19 cellular contexts compared by ENCODE assay signal in genomic region chr12:95661360-95661759, GRCh38.
"Had no signal": no experiment of that assay in that cellular context is flagged by ENCODE, and none has a peak within 500 bp of the region (broad histone marks: within the 10 kb centered on the region; RNA-seq: fewer than 3 reads in every experiment).

No MANE protein-coding gene starts in this region.

- H3K27ac ChIP-seq: esophagus squamous epithelium, neutrophil, sigmoid colon, skin epidermis, suprapubic skin, thyroid gland had no signal

- H3K4me1 ChIP-seq: sigmoid colon, suprapubic skin, thyroid gland had no signal

- FAIRE-seq: colon, kidney, urothelium cell line had no signal

- H3K27me3 ChIP-seq: esophagus squamous epithelium, sigmoid colon, suprapubic skin, thyroid gland had no signal

- H3K4me3 ChIP-seq: esophagus squamous epithelium, mucosa of descending colon, sigmoid colon, skin epidermis, suprapubic skin, thyroid gland had no signal

- DNase-seq: dermis blood vessel endothelial cell; esophagus squamous epithelium; foreskin fibroblast; immature natural killer cell; kidney; left cardiac atrium; left ventricle myocardium superior; mucosa of descending colon; naive thymus-derived CD8-positive, alpha-beta T cell; posterior cingulate gyrus; sigmoid colon; stimulated activated CD4-positive, alpha-beta T cell treated with anti-CD3 and anti-CD28 coated beads, Interleukin-12 subunit alpha, Interleukin-12 subunit beta, amount 100 ng/mL, for 4 hours; stimulated activated naive CD4-positive, alpha-beta T cell treated with Interleukin-2 at 50 U/mL for 16 hours; thyroid gland had no signal

- H3K36me3 ChIP-seq: esophagus squamous epithelium, neutrophil, sigmoid colon, suprapubic skin, thyroid gland had no signal

- H3K9me3 ChIP-seq: esophagus squamous epithelium, mucosa of descending colon, neutrophil, sigmoid colon, suprapubic skin, thyroid gland had no signal
